16 cellular contexts compared by ENCODE assay signal in the genomic region with DNA sequence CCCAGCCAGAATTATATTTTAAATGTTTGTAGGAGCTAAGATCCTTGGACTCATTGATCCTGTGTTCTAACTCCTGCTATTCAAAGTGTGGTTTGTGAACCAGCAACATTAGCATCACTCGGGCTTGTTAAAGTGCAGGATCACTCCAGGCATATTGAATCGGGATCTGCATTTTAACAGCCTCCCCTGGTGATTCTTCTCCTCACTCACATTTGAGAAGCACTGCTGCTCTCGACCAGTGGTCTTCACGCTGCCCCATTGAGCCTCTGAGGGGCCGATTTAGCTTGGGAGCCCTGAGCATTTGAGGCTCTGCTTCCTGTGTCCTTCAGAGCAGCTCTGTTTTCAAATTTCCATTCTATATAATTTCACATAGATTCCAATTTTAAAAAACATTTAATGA. TPM values are rescaled to one million over a fixed set of nuclear protein-coding genes. Genes with fewer than 3 reads are reported as not detected.
DNase-seq lines count a peak whose midpoint lies in the region; ATAC-seq and TF ChIP-seq lines count a peak whose summit lies in the region.
"Had no signal": no experiment of that assay in that cellular context is flagged by ENCODE, and none has a peak within 500 bp of the region (broad histone marks: within the 10 kb centered on the region; RNA-seq: fewer than 3 reads in every experiment).

No MANE protein-coding gene starts in this region.

- H3K4me1 ChIP-seq in heart left ventricle, result peaks cover 0 to 23% (median 5%) of the 10 kb centered on the region in 12 donors
- no peaks in the 10 kb centered on the region for H3K4me1 ChIP-seq in HUES48 (ENCODE audit: control insufficient read depth, insufficient read depth, low read length)
- H3K4me1 ChIP-seq in right atrium auricular region, result peaks cover 0 to 29% of the 10 kb centered on the region in 2 donors
- peaks cover 0 to 25% of the 10 kb centered on the region in 2 donors for H3K4me1 ChIP-seq in gastrocnemius medialis
- H3K4me1 ChIP-seq: BE2C had no signal

- no peak overlapping the region for H3K4me3 Mint-ChIP-seq in natural killer cell
- H3K4me3 Mint-ChIP-seq: CD4-positive, alpha-beta memory T cell; HFFc6 had no signal

- H3K9me3 Mint-ChIP-seq in natural killer cell, result no peaks in the 10 kb centered on the region
- H3K9me3 Mint-ChIP-seq: CD4-positive, alpha-beta memory T cell; HFFc6 had no signal

- intact Hi-C loops in heart left ventricle (cut with DNase I), result no loop called here
- intact Hi-C loops in Right ventricle myocardium superior (cut with DNase I), result no loop called here
- intact Hi-C loops in gastrocnemius medialis (cut with DNase I; ENCODE audit: low total_unique reads), result no loop called here
- intact Hi-C loops in natural killer cell (cut with micrococcal nuclease), result no loop called here

- H3K27ac Mint-ChIP-seq in natural killer cell, result no peak overlapping the region
- H3K27ac Mint-ChIP-seq: HFFc6 had no signal

- DNase-seq in heart left ventricle, result no peak
- no peak for DNase-seq in Right ventricle myocardium superior
- DNase-seq in right atrium auricular region (ENCODE audit: low spot score), result no peak
- no peak for DNase-seq in gastrocnemius medialis
- DNase-seq in NCI-H82 treated with DMSO at 0.1 percent for 48 hours (lab: John Stamatoyannopoulos, UW; ENCODE audit: unreplicated experiment), result no peak
- DNase-seq in natural killer cell, result no peak
- DNase-seq: BE2C; CD4-positive, alpha-beta memory T cell; DMS79; GOT3; HCEC 1CT; HFFc6 had no signal

- in situ Hi-C loops in gastrocnemius medialis (cut with MboI; ENCODE audit: low sequenced_read_pairs in 4 of 4), result no loop called here

- H3K27me3 ChIP-seq in heart left ventricle (no peaks in the 10 kb centered on the region), HUES48 (ENCODE audit: control insufficient read depth, insufficient read depth, low read length) (no peaks in the 10 kb centered on the region), right atrium auricular region (no peaks in the 10 kb centered on the region), gastrocnemius medialis (no peaks in the 10 kb centered on the region)
- H3K27me3 ChIP-seq: BE2C had no signal

- no peak overlapping the region for H3K9ac ChIP-seq in HUES48 (ENCODE audit: low read depth, low read length)

- 63 to 79% (median 67%) methylated on average over 5 of the region's 5 CpGs for WGBS in heart left ventricle, 4 donors

- no peak for TF ChIP-seq POLR2A in heart left ventricle (IDR thresholded peaks at IDR 0.05)
- no peak for TF ChIP-seq POLR2A in gastrocnemius medialis (IDR thresholded peaks at IDR 0.05)

- TF ChIP-seq CTCF in heart left ventricle (IDR thresholded peaks at IDR 0.05), result no peak
- TF ChIP-seq CTCF in right atrium auricular region (IDR thresholded peaks at IDR 0.05), result no peak
- no peak for TF ChIP-seq CTCF in gastrocnemius medialis (IDR thresholded peaks at IDR 0.05 in 4 of 5, conservative IDR thresholded peaks at IDR 0.05 in 1 of 5)
- TF ChIP-seq CTCF in natural killer cell (IDR thresholded peaks at IDR 0.05), result no peak

- no peaks in the 10 kb centered on the region for H3K27me3 Mint-ChIP-seq in natural killer cell (ENCODE audit: low read depth in 2 of 2)
- H3K27me3 Mint-ChIP-seq: CD4-positive, alpha-beta memory T cell had no signal

- H3K9me3 ChIP-seq in heart left ventricle (no peaks in the 10 kb centered on the region), HUES48 (ENCODE audit: control insufficient read depth, insufficient read depth, low read length) (no peaks in the 10 kb centered on the region), right atrium auricular region (no peaks in the 10 kb centered on the region), gastrocnemius medialis (no peaks in the 10 kb centered on the region)
- H3K9me3 ChIP-seq: BE2C had no signal

- ATAC-seq in heart left ventricle (no peak), Right ventricle myocardium superior (ENCODE audit: poor library complexity) (no peak), gastrocnemius medialis (no peak), GM18498 (IDR thresholded peaks at IDR 0.05; ENCODE audit: unreplicated experiment) (no peak), natural killer cell (no peak)
- ATAC-seq: GM12878 had no signal

- peaks cover 6 to 10% of the 10 kb centered on the region in 2 donors for H3K4me1 Mint-ChIP-seq in natural killer cell

- H3K36me3 Mint-ChIP-seq in natural killer cell, result peaks cover 39% of the 10 kb centered on the region

- no peak overlapping the region for H3K4me3 ChIP-seq in heart left ventricle
- H3K4me3 ChIP-seq in HUES48 (ENCODE audit: low read depth, low read length), result no peak overlapping the region
- no peak overlapping the region for H3K4me3 ChIP-seq in right atrium auricular region
- no peak overlapping the region for H3K4me3 ChIP-seq in gastrocnemius medialis
- H3K4me3 ChIP-seq: GM12878 had no signal

- H3K36me3 ChIP-seq in heart left ventricle, result peaks cover 8 to 100% (median 100%) of the 10 kb centered on the region in 9 donors
- H3K36me3 ChIP-seq in HUES48 (ENCODE audit: control insufficient read depth, insufficient read depth, low read length), result peaks cover 93% of the 10 kb centered on the region
- peaks cover 97% of the 10 kb centered on the region for H3K36me3 ChIP-seq in right atrium auricular region
- peaks cover 7 to 92% of the 10 kb centered on the region in 2 donors for H3K36me3 ChIP-seq in gastrocnemius medialis

- H3K27ac ChIP-seq in heart left ventricle (peak overlapping the region in 9 of 12 donors; percentile 1 to 78 (median 46)), HUES48 (ENCODE audit: low read depth, low read length) (peak overlapping the region; percentile 58), right atrium auricular region (peak overlapping the region; percentile 52 to 82), gastrocnemius medialis (peak overlapping the region; percentile 62 to 90 (median 74))
- H3K27ac ChIP-seq: C4-2B had no signal

RNA-seq across cellular contexts. Expression of a gene that starts 10.9 kb away (rescaled TPM):
- total RNA-seq in heart left ventricle, result 10 to 100 TPM; 30.1 to 60.6 (median 42.0) TPM
- 10 to 100 TPM; 22.6 to 37.5 TPM for polyA plus RNA-seq in heart left ventricle
- total RNA-seq in Right ventricle myocardium superior, result 39.7 TPM
- total RNA-seq in right atrium auricular region, result 10 to 100 TPM; 28.2 to 49.8 TPM
- 10 to 100 TPM; 39.4 to 47.9 (median 41.6) TPM for total RNA-seq in gastrocnemius medialis
- 100 to 1,000 TPM; 333 to 383 (median 335) TPM for total RNA-seq in natural killer cell

RNA-seq across cellular contexts. Expression of a gene that starts 23.1 kb away (rescaled TPM):
- total RNA-seq in heart left ventricle (10 to 100 TPM in 5 of 9 donors, 1 to 10 TPM in 4; 3.9 to 38.5 (median 11.9) TPM), Right ventricle myocardium superior (19.1 TPM), right atrium auricular region (10 to 100 TPM; 15.9 to 23.2 TPM), gastrocnemius medialis (10 to 100 TPM in 3 of 4 donors, 1 to 10 TPM in 1; 7.9 to 16.3 (median 12.1) TPM), natural killer cell (10 to 100 TPM; 11.3 to 26.0 (median 13.5) TPM)
- 10 to 100 TPM; 11.4 to 17.5 TPM for polyA plus RNA-seq in heart left ventricle

RNA-seq across cellular contexts. Expression of a gene that starts 32.2 kb away (rescaled TPM):
- total RNA-seq in heart left ventricle (10 to 100 TPM; 18.0 to 60.4 (median 26.6) TPM), Right ventricle myocardium superior (18.4 TPM), right atrium auricular region (10 to 100 TPM; 45.2 to 59.4 TPM), gastrocnemius medialis (10 to 100 TPM; 12.4 to 36.2 (median 27.9) TPM), natural killer cell (10 to 100 TPM; 15.5 to 21.9 (median 16.8) TPM)
- polyA plus RNA-seq in heart left ventricle, result 10 to 100 TPM; 25.3 to 44.7 TPM
